ENCODE assay signal across 9 cellular contexts in the genomic region with DNA sequence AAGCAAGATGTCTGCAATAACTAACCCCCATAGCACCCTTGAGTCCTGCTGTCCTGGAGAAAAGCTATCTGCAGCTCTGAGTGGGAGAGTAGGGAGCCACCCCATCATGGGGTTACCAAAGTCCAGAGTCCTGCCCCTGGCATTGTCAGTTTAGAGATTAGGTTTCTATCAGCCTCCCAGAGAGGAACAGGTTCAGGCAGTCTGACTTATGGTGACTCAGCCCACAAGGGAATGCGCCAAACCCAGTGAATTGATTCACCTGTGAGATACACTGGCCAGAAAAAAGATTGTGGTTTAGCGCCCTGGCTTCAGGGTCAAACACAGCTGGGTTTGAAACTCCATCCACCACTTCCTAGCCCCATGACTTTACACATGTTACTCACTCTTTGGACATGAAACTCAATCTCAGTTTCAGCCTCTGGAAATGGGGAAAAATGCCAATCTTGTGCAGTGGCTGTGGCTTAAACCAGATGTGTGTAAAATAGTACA.
A peak's percentile ranks its signal among the peaks of the same experiment; 100 is the strongest.
DNase-seq lines count a peak whose midpoint lies in the region; ATAC-seq and TF ChIP-seq lines count a peak whose summit lies in the region.
"Had no signal": no experiment of that assay in that cellular context is flagged by ENCODE, and none has a peak within 500 bp of the region (broad histone marks: within the 10 kb centered on the region; RNA-seq: fewer than 3 reads in every experiment).

No MANE protein-coding gene starts in this region.

- H3K4me1 ChIP-seq in IMR-90 (ENCODE audit: control insufficient read depth, insufficient read depth, low read length): peaks cover 13% of the 10 kb centered on the region
- H3K4me1 ChIP-seq in mammary epithelial cell (ENCODE audit: insufficient read depth, low read length): peaks cover 71% of the 10 kb centered on the region
- peaks cover 31 to 43% of the 10 kb centered on the region in 2 experiments for H3K4me1 ChIP-seq in trophoblast cell (ENCODE audit: control insufficient read depth in 1 of 2, insufficient read depth in 2 of 2, low read length in 2 of 2)

- H2AFZ ChIP-seq in IMR-90 (replicated peaks; ENCODE audit: low read length, poor library complexity) (peak overlapping the region; percentile 25), mammary epithelial cell (ENCODE audit: low read depth, low read length) (no peak overlapping the region), trophoblast cell (ENCODE audit: insufficient read depth, low read length, poor library complexity) (no peak overlapping the region)

- peak overlapping the region; percentile 44; the same call in 1 of the 2 replicates for H2BK120ac ChIP-seq in IMR-90 (ENCODE audit: low read depth, low read length)
- H2BK120ac ChIP-seq in trophoblast cell (ENCODE audit: insufficient read depth, low read length, poor library complexity): peak overlapping the region; percentile 23

- BruUV-seq in IMR-90 (replicated peaks; lab: Mats Ljungman, UMichigan): no TSS peak
- no TSS peak for BruUV-seq in mammary epithelial cell (replicated peaks; lab: Mats Ljungman, UMichigan)

- no peak; the same call in 1 of the 2 replicates for TF ChIP-seq RAD21 in IMR-90 (IDR thresholded peaks at IDR 0.05; ENCODE audit: low read length)

- no peaks in the 10 kb centered on the region for H3K9me3 ChIP-seq in IMR-90 (ENCODE audit: control insufficient read depth, insufficient read depth, low read length)
- no peaks in the 10 kb centered on the region for H3K9me3 ChIP-seq in mammary epithelial cell (replicated peaks; ENCODE audit: insufficient read depth, low read length)
- H3K9me3 ChIP-seq in trophoblast cell (ENCODE audit: insufficient read depth, low read depth, low read length): no peaks in the 10 kb centered on the region
- H3K9me3 ChIP-seq: neutrophil had no signal

- H3K27me3 Mint-ChIP-seq in WTC11 (ENCODE audit: low read depth): peaks cover 43% of the 10 kb centered on the region

- H3K36me3 Mint-ChIP-seq in WTC11: no peaks in the 10 kb centered on the region

- H3K79me1 ChIP-seq in IMR-90 (ENCODE audit: low read depth in 1 of 2, low read length in 2 of 2) (no peaks in the 10 kb centered on the region), trophoblast cell (ENCODE audit: low read length) (peaks cover 33% of the 10 kb centered on the region)

- H3K27ac ChIP-seq in IMR-90 (ENCODE audit: insufficient read depth, low read length) (no peak overlapping the region), mammary epithelial cell (ENCODE audit: insufficient read depth, low read depth, low read length) (peak overlapping the region; percentile 94), trophoblast cell (ENCODE audit: low read depth, low read length) (peak overlapping the region; percentile 24)
- H3K27ac ChIP-seq: neutrophil had no signal

- no peak overlapping the region for H3K23ac ChIP-seq in IMR-90 (ENCODE audit: low read depth, low read length)
- H3K23ac ChIP-seq in trophoblast cell (ENCODE audit: low read length): no peak overlapping the region

- 0 out of 2 replicates have a peak, but pooled peaks cover 3% of the 10 kb centered on the region for H3K9me3 Mint-ChIP-seq in WTC11

- no peak overlapping the region for H3K4me3 ChIP-seq in IMR-90 (ENCODE audit: insufficient read depth, low read depth, low read length)
- no peak overlapping the region for H3K4me3 ChIP-seq in mammary epithelial cell (replicated peaks in 1 of 3; ENCODE audit: insufficient read depth in 1 of 3, low read depth in 2 of 3, low read length in 3 of 3)
- H3K4me3 ChIP-seq in trophoblast cell (ENCODE audit: low read depth, low read length): no peak overlapping the region

- TF ChIP-seq CTCF in IMR-90 (conservative IDR thresholded peaks at IDR 0.05; ENCODE audit: low read depth, low read length) (no peak), mammary epithelial cell (conservative IDR thresholded peaks at IDR 0.05 in 1 of 2, IDR thresholded peaks at IDR 0.05 in 1 of 2; ENCODE audit: extremely low read depth in 1 of 2, insufficient read depth in 1 of 2, low read depth in 1 of 2, low read length in 2 of 2) (no peak), WTC11 (IDR thresholded peaks at IDR 0.05) (no peak)

- no peak overlapping the region for H4K5ac ChIP-seq in IMR-90 (ENCODE audit: low read depth, low read length)

- H2BK5ac ChIP-seq in IMR-90 (ENCODE audit: low read depth, low read length, poor library complexity, severe bottlenecking) (no peak overlapping the region), trophoblast cell (ENCODE audit: low read depth, low read length, poor library complexity) (peak overlapping the region; percentile 64)

- H3K4me2 ChIP-seq in IMR-90 (ENCODE audit: low read depth, low read length) (no peak overlapping the region), mammary epithelial cell (ENCODE audit: insufficient read depth, low read depth, low read length) (peak overlapping the region; percentile 34), trophoblast cell (ENCODE audit: low read length) (peak overlapping the region; percentile 9)

- dilution Hi-C loops in IMR-90 (cut with HindIII; ENCODE audit: low sequenced_read_pairs, unreplicated experiment): no loop called here
- dilution Hi-C loops in mammary epithelial cell (cut with HindIII; ENCODE audit: low sequenced_read_pairs): loop anchor here (5.0 kb wide), 3 partner anchors 100 to 445 kb away; no protein-coding TSS in a partner anchor

- H3K4ac ChIP-seq in IMR-90 (ENCODE audit: low read depth, low read length) (peak overlapping the region; percentile 55), trophoblast cell (ENCODE audit: low read depth, low read length) (no peak overlapping the region)

- H3K79me2 ChIP-seq in mammary epithelial cell (ENCODE audit: insufficient read depth, low read length): no peaks in the 10 kb centered on the region
- peaks cover 2% of the 10 kb centered on the region for H3K79me2 ChIP-seq in trophoblast cell (ENCODE audit: control insufficient read depth, insufficient read depth, low read length, poor library complexity)

- H3K9ac ChIP-seq in IMR-90 (ENCODE audit: low read depth, low read length) (no peak overlapping the region), mammary epithelial cell (ENCODE audit: insufficient read depth, low read length) (peak overlapping the region; percentile 46), trophoblast cell (ENCODE audit: low read length) (no peak overlapping the region)

- peaks cover 38% of the 10 kb centered on the region for H3K4me1 Mint-ChIP-seq in WTC11

- no peaks in the 10 kb centered on the region for H3K36me3 ChIP-seq in IMR-90 (ENCODE audit: control insufficient read depth, insufficient read depth, low read length)
- no peaks in the 10 kb centered on the region for H3K36me3 ChIP-seq in mammary epithelial cell (ENCODE audit: insufficient read depth, low read length)
- H3K36me3 ChIP-seq in trophoblast cell (ENCODE audit: control insufficient read depth in 1 of 2, insufficient read depth in 2 of 2, low read length in 2 of 2): no peaks in the 10 kb centered on the region
- H3K36me3 ChIP-seq: neutrophil had no signal

- CTCF ChIA-PET in IMR-90 (lab: Yijun Ruan, JAX) (interaction anchor here (1.0 kb wide), 1 partner anchor 237 kb away, joined by 3 read pairs; no protein-coding TSS in a partner anchor), mammary epithelial cell (lab: Charles Lee; ENCODE audit: low non-redundant PET) (interaction anchor here (0.7 kb wide), 1 partner anchor 9 kb away, joined by 9 read pairs; no protein-coding TSS in a partner anchor), WTC11 (lab: Charles Lee) (no interaction called here)

- no peak overlapping the region for H4K12ac ChIP-seq in trophoblast cell (ENCODE audit: low read depth, low read length)

- H2BK12ac ChIP-seq in trophoblast cell (ENCODE audit: low read length): no peak overlapping the region

- H3K27me3 ChIP-seq in IMR-90 (ENCODE audit: control insufficient read depth, insufficient read depth, low read length) (peaks cover 8% of the 10 kb centered on the region), mammary epithelial cell (ENCODE audit: insufficient read depth, low read length) (no peaks in the 10 kb centered on the region), trophoblast cell (ENCODE audit: insufficient read depth, low read length) (no peaks in the 10 kb centered on the region)

- no peak overlapping the region for H2BK15ac ChIP-seq in IMR-90 (ENCODE audit: low read depth, low read length)

- intact Hi-C loops in IMR-90 (cut with micrococcal nuclease): no loop called here
- intact Hi-C loops in mammary epithelial cell (cut with micrococcal nuclease): loop anchor here (1.0 to 2.0 kb wide), 6 partner anchors 41 to 442 kb away; a partner anchor contains a TSS

- peak overlapping the region; percentile 22; the same call in 1 of the 2 replicates for H2BK20ac ChIP-seq in IMR-90 (ENCODE audit: low read depth, low read length)

- H4K20me1 ChIP-seq in IMR-90 (ENCODE audit: insufficient read depth, low read length) (peaks cover 5% of the 10 kb centered on the region; the same call in 1 of the 2 replicates), mammary epithelial cell (ENCODE audit: insufficient read depth, low read length) (no peaks in the 10 kb centered on the region)

- H3K9me1 ChIP-seq in IMR-90 (ENCODE audit: insufficient read depth, low read length): peaks cover 25% of the 10 kb centered on the region

- no peak overlapping the region for H2AK5ac ChIP-seq in IMR-90 (ENCODE audit: low read depth, low read length)
- H2AK5ac ChIP-seq in trophoblast cell (ENCODE audit: low read length): no peak overlapping the region

- no CpG with 5 or more reads among the region's 2 CpGs for WGBS in IMR-90 (ENCODE audit: extremely low coverage in 2 of 2, insufficient read length in 1 of 2), 2 experiments
- WGBS in mammary epithelial cell (ENCODE audit: low coverage, missing lambda C conversion rate): 0% methylated on average over 1 of the region's 2 CpGs
- WGBS in trophoblast cell (ENCODE audit: extremely low coverage, insufficient coverage, insufficient read length): no CpG with 5 or more reads among the region's 2 CpGs

- no peak overlapping the region for H3K27ac Mint-ChIP-seq in WTC11

- TF ChIP-seq POLR2A in IMR-90 (IDR thresholded peaks at IDR 0.05; ENCODE audit: low read depth, low read length): no peak

- ATAC-seq in GM19438 (IDR thresholded peaks at IDR 0.05; ENCODE audit: low read depth, unreplicated experiment) (peak; percentile 51), IMR-90 (ENCODE audit: low read depth) (peak; percentile 48), HG03095 (IDR thresholded peaks at IDR 0.05; ENCODE audit: unreplicated experiment) (no peak), GM19324 (IDR thresholded peaks at IDR 0.05; ENCODE audit: low FRiP score, unreplicated experiment) (no peak), WTC11 (no peak)

- DNase-seq in Caki2 (ENCODE audit: low read depth): peak; percentile 94
- DNase-seq in IMR-90: peak; percentile 98
- DNase-seq in mammary epithelial cell: peak; percentile 100
- DNase-seq in trophoblast cell: peak; percentile 94 to 96
- no peak for DNase-seq in WTC11 (ENCODE audit: low spot score)

- H4K91ac ChIP-seq in IMR-90 (ENCODE audit: insufficient read depth, low read depth, low read length) (no peak overlapping the region), trophoblast cell (ENCODE audit: low read depth, low read length) (peak overlapping the region; percentile 36)

- in situ Hi-C loops in Caki2 (cut with HindIII; ENCODE audit: low pct_unique_long_range_greater_than_20kb, low sequenced_read_pairs): no loop called here
- in situ Hi-C loops in IMR-90 (cut with MboI; ENCODE audit: low sequenced_read_pairs): no loop called here
- in situ Hi-C loops in mammary epithelial cell (cut with MboI; ENCODE audit: low sequenced_read_pairs in 2 of 2): loop anchor here in 1 of 2 donors (5.0 to 10.0 kb wide), 2 partner anchors 40 to 88 kb away; no protein-coding TSS in a partner anchor

- no peak overlapping the region for H2AK9ac ChIP-seq in IMR-90 (replicated peaks; ENCODE audit: low read depth, low read length, poor library complexity)

- no peak overlapping the region for H3K56ac ChIP-seq in IMR-90 (ENCODE audit: extremely low read depth, insufficient read depth, low read length)

- no peak overlapping the region for H4K8ac ChIP-seq in IMR-90 (ENCODE audit: low read depth in 2 of 2, low read length in 2 of 2)
- no peak overlapping the region for H4K8ac ChIP-seq in trophoblast cell (ENCODE audit: low read depth, low read length)

- H3K18ac ChIP-seq in IMR-90 (ENCODE audit: low read depth, low read length) (no peak overlapping the region), trophoblast cell (ENCODE audit: low read length) (no peak overlapping the region)

- POLR2A ChIA-PET in IMR-90 (lab: Charles Lee; ENCODE audit: unreplicated experiment): no interaction called here
- POLR2A ChIA-PET in WTC11 (lab: Charles Lee): interaction anchor here (0.6 kb wide), 1 partner anchor 206 kb away, joined by 4 read pairs; no protein-coding TSS in a partner anchor

- no peak overlapping the region for H3K4me3 Mint-ChIP-seq in WTC11

- no peak overlapping the region for H3K14ac ChIP-seq in IMR-90 (replicated peaks; ENCODE audit: low read depth, low read length)
- no peak overlapping the region for H3K14ac ChIP-seq in trophoblast cell (ENCODE audit: low read length)

Comparison
In these comparisons a context has a peak if more than half of its experiments do, and no peak if none do; other contexts are left out.
1. ATAC-seq: peak in GM19438 (single experiment) and IMR-90 (single experiment); none in HG03095 (single experiment), GM19324 (single experiment) and WTC11 (single experiment).